1 cellular context compared by ENCODE assay signal in genomic region chr10:84328303-84329093, GRCh38.
TF ChIP-seq lines count a peak whose summit lies in the region.

TSS of gene CCSER2 (plus strand) at chr10:84328589. CDS start at chr10:84371053, 42,464 bp downstream.

TF ChIP-seq in HepG2, 621 proteins besides CTCF, POLR2A, EP300 and RAD21 (continued from another document):
- TF ChIP-seq ZNF329 (CRISPR knock-in tag; IDR thresholded peaks at IDR 0.05; ENCODE audit: low read depth) (no peak), SAFB2 (CRISPR knock-in tag; IDR thresholded peaks at IDR 0.05; ENCODE audit: borderline replicate concordance, low read depth) (no peak), FOXP4 (CRISPR knock-in tag; IDR thresholded peaks at IDR 0.05) (no peak), NFRKB (IDR thresholded peaks at IDR 0.05) (no peak), ZNF770 (CRISPR knock-in tag; IDR thresholded peaks at IDR 0.05) (peak; percentile 92), POLR2AphosphoS5 (IDR thresholded peaks at IDR 0.05; ENCODE audit: low read depth, low read length) (peak; percentile 60), SRY (CRISPR knock-in tag; IDR thresholded peaks at IDR 0.05) (peak; percentile 72; the same call in 1 of the 2 replicates), NR0B2 (CRISPR knock-in tag; IDR thresholded peaks at IDR 0.05) (peak; percentile 69), ZNF510 (CRISPR knock-in tag; IDR thresholded peaks at IDR 0.05; ENCODE audit: low read depth) (no peak), LRRFIP1 (CRISPR knock-in tag; conservative IDR thresholded peaks at IDR 0.05) (no peak), IKZF1 (IDR thresholded peaks at IDR 0.05) (no peak), TCF7L2 (IDR thresholded peaks at IDR 0.05; ENCODE audit: low read depth, low read length) (no peak), ZNF839 (CRISPR knock-in tag; IDR thresholded peaks at IDR 0.05; ENCODE audit: borderline replicate concordance) (no peak), NFAT5 (CRISPR knock-in tag; IDR thresholded peaks at IDR 0.05) (peak; percentile 77), NFIC (IDR thresholded peaks at IDR 0.05; ENCODE audit: low read length) (no peak), HOXA3 (CRISPR knock-in tag; IDR thresholded peaks at IDR 0.05) (peak; percentile 92), CHD2 (IDR thresholded peaks at IDR 0.05; ENCODE audit: low read depth, low read length) (no peak), ZBTB7B (CRISPR knock-in tag; IDR thresholded peaks at IDR 0.05) (no peak), ZSCAN31 (CRISPR knock-in tag; IDR thresholded peaks at IDR 0.05; ENCODE audit: low read depth) (0 out of 2 replicates have a peak, but pooled peaks have one; percentile 40), SMAD1 (CRISPR knock-in tag; IDR thresholded peaks at IDR 0.05; ENCODE audit: borderline replicate concordance, low read depth) (no peak), PREB (CRISPR knock-in tag; IDR thresholded peaks at IDR 0.05) (no peak), KMT2B (CRISPR knock-in tag; IDR thresholded peaks at IDR 0.05) (no peak)
